7 cellular contexts compared by ENCODE assay signal in genomic region chr22:37676691-37677627, GRCh38. TPM values are rescaled to one million over a fixed set of nuclear protein-coding genes. Genes with fewer than 3 reads are reported as not detected.
DNase-seq lines count a peak whose midpoint lies in the region; ATAC-seq lines count a peak whose summit lies in the region.

No MANE protein-coding gene starts in this region.

- H3K4me3 ChIP-seq in mesodermal cell (ENCODE audit: extremely low read depth, insufficient read depth, low read length, poor library complexity, severe bottlenecking) = peak overlapping the region; percentile 52

- peak overlapping the region; percentile 88 for H3K27ac ChIP-seq in mesodermal cell (ENCODE audit: low read depth, low read length, severe bottlenecking)

- WGBS in mesodermal cell (ENCODE audit: insufficient coverage in 2 of 2), 2 experiments = 0 to 3% methylated on average over 22 to 29 of the region's 46 CpGs

- peaks cover 6% of the 10 kb centered on the region for H3K4me1 ChIP-seq in mesodermal cell (ENCODE audit: control insufficient read depth, insufficient read depth, low read length, poor library complexity, severe bottlenecking)

- peaks cover 9% of the 10 kb centered on the region for H3K36me3 ChIP-seq in mesodermal cell (ENCODE audit: control insufficient read depth, insufficient read depth, low read length)

- peak; percentile 33 for ATAC-seq in GM18520 (IDR thresholded peaks at IDR 0.05; ENCODE audit: unreplicated experiment)
- ATAC-seq in HG03108 (IDR thresholded peaks at IDR 0.05; ENCODE audit: unreplicated experiment) = peak; percentile 40

- H3K9me3 ChIP-seq in mesodermal cell (ENCODE audit: control insufficient read depth, low read length) = no peaks in the 10 kb centered on the region

- DNase-seq in NK-92 (lab: John Stamatoyannopoulos, UW; ENCODE audit: unreplicated experiment) = peak; percentile 25
- DNase-seq in activated CD8-positive, alpha-beta memory T cell treated with anti-CD3 and anti-CD28 coated beads for 1 hour (ENCODE audit: extremely low read depth in 1 of 2, low read depth in 1 of 2) = peak; percentile 85 to 90
- peak; percentile 88 for DNase-seq in effector CD8-positive, alpha-beta T cell (lab: John Stamatoyannopoulos, UW)
- DNase-seq in stimulated activated CD8-positive, alpha-beta memory T cell treated with anti-CD3 and anti-CD28 coated beads, Interleukin-15, amount 100 ng/mL, for 1 hour (ENCODE audit: low read depth) = peak; percentile 87

RNA-seq across cellular contexts. Expression of gene LGALS1, which starts 1.5 kb away (rescaled TPM):
- 1,236 TPM for polyA plus RNA-seq in mesodermal cell (2013, experiment 1 of 2)
- 1,057 TPM for polyA plus RNA-seq in mesodermal cell (2013, experiment 2 of 2)

RNA-seq across cellular contexts. Expression of gene NOL12, which starts 9.2 kb away (rescaled TPM):
- 13.9 TPM for polyA plus RNA-seq in mesodermal cell (2013, experiment 1 of 2)
- 13.0 TPM for polyA plus RNA-seq in mesodermal cell (2013, experiment 2 of 2)

RNA-seq across cellular contexts. Expression of gene PDXP, which starts 18.4 kb away (rescaled TPM):
- polyA plus RNA-seq in mesodermal cell (2013, experiment 1 of 2) = 21.0 TPM
- polyA plus RNA-seq in mesodermal cell (2013, experiment 2 of 2) = 15.1 TPM

RNA-seq across cellular contexts. Expression of gene TRIOBP, which starts 19.9 kb away (rescaled TPM):
- polyA plus RNA-seq in mesodermal cell (2013, experiment 1 of 2) = 79.5 TPM
- 69.5 TPM for polyA plus RNA-seq in mesodermal cell (2013, experiment 2 of 2)

RNA-seq across cellular contexts. Expression of gene SH3BP1, which starts 37.5 kb away (rescaled TPM):
- polyA plus RNA-seq in mesodermal cell (2013, experiment 1 of 2) = 38.7 TPM
- polyA plus RNA-seq in mesodermal cell (2013, experiment 2 of 2) = 31.5 TPM

Comparison
In these comparisons a context has a peak if more than half of its experiments do, and no peak if none do; other contexts are left out.
1. Peak in every context shown above with its lines: DNase-seq, ATAC-seq, H3K4me3 ChIP-seq and H3K27ac ChIP-seq.
2. DNase-seq: peak in every context shown above with its lines; median percentile 88 in effector CD8-positive, alpha-beta T cell; 88 in activated CD8-positive, alpha-beta memory T cell treated with anti-CD3 and anti-CD28 coated beads for 1 hour; 87 in stimulated activated CD8-positive, alpha-beta memory T cell treated with anti-CD3 and anti-CD28 coated beads, Interleukin-15, amount 100 ng/mL, for 1 hour; 25 in NK-92.